Comparison of ENCODE assay signal across 10 cellular contexts in genomic region chr14:77554816-77555599, GRCh38. TPM values are rescaled to one million over a fixed set of nuclear protein-coding genes. Genes with fewer than 3 reads are reported as not detected.
DNase-seq lines count a peak whose midpoint lies in the region; ATAC-seq, FAIRE-seq and TF ChIP-seq lines count a peak whose summit lies in the region.
"Had no signal": no experiment of that assay in that cellular context is flagged by ENCODE, and none has a peak within 500 bp of the region (broad histone marks: within the 10 kb centered on the region; RNA-seq: fewer than 3 reads in every experiment).

No MANE protein-coding gene starts in this region.

- peak overlapping the region; percentile 70 to 87 for H3K27ac Mint-ChIP-seq in natural killer cell treated with Interleukin-12 subunit alpha and Interleukin-12 subunit beta and Interleukin-15 and Interleukin-18, amount 100 ng/mL, for 72 hours

- POLR2A ChIA-PET in OCI-LY7 (lab: Charles Lee) = no interaction called here

- H3K4me1 Mint-ChIP-seq in natural killer cell treated with Interleukin-12 subunit alpha and Interleukin-12 subunit beta and Interleukin-15 and Interleukin-18, amount 100 ng/mL, for 72 hours (ENCODE audit: low read depth in 2 of 2) = peaks cover 24 to 27% of the 10 kb centered on the region in 2 donors

- no peaks in the 10 kb centered on the region for H3K9me3 ChIP-seq in OCI-LY7 (ENCODE audit: low read length)

- no TSS peak for BruUV-seq in OCI-LY7 (replicated peaks; lab: Mats Ljungman, UMichigan)

- ATAC-seq in GM18498 (IDR thresholded peaks at IDR 0.05; ENCODE audit: unreplicated experiment) (peak; percentile 21), HG02852 (IDR thresholded peaks at IDR 0.05; ENCODE audit: unreplicated experiment) (peak; percentile 10), GM19397 (IDR thresholded peaks at IDR 0.05; ENCODE audit: unreplicated experiment) (no peak)
- ATAC-seq in natural killer cell treated with Interleukin-12 subunit alpha and Interleukin-12 subunit beta and Interleukin-15 and Interleukin-18, amount 100 ng/mL, for 72 hours = peak in 1 of 2 donors; percentile 32
- ATAC-seq: PC-3 had no signal

- peak overlapping the region; percentile 49 for H3K4me3 Mint-ChIP-seq in natural killer cell treated with Interleukin-12 subunit alpha and Interleukin-12 subunit beta and Interleukin-15 and Interleukin-18, amount 100 ng/mL, for 72 hours

- H2AFZ ChIP-seq in OCI-LY7 (ENCODE audit: low read length) = no peak overlapping the region

- no peaks in the 10 kb centered on the region for H3K9me2 ChIP-seq in OCI-LY7 (ENCODE audit: insufficient read depth, low read length)

- H3K4me3 ChIP-seq in OCI-LY7 (ENCODE audit: low read depth, low read length, poor library complexity, severe bottlenecking) = no peak overlapping the region

- no peaks in the 10 kb centered on the region for H3K79me2 ChIP-seq in OCI-LY7 (ENCODE audit: insufficient read depth, low read depth, low read length)

- H3K4me2 ChIP-seq in OCI-LY7 (ENCODE audit: low read length) = no peak overlapping the region

- TF ChIP-seq CTCF in OCI-LY7 (conservative IDR thresholded peaks at IDR 0.05; ENCODE audit: low read length) = no peak

- no peaks in the 10 kb centered on the region for H3K4me1 ChIP-seq in OCI-LY7 (ENCODE audit: insufficient read depth, low read length, poor library complexity, severe bottlenecking)

- no peaks in the 10 kb centered on the region for H3K9me3 Mint-ChIP-seq in natural killer cell treated with Interleukin-12 subunit alpha and Interleukin-12 subunit beta and Interleukin-15 and Interleukin-18, amount 100 ng/mL, for 72 hours

- no peaks in the 10 kb centered on the region for H3K27me3 Mint-ChIP-seq in natural killer cell treated with Interleukin-12 subunit alpha and Interleukin-12 subunit beta and Interleukin-15 and Interleukin-18, amount 100 ng/mL, for 72 hours

- peaks cover 88% of the 10 kb centered on the region for H3K36me3 ChIP-seq in OCI-LY7 (ENCODE audit: insufficient read depth, low read length)

- CTCF ChIA-PET in OCI-LY7 (lab: Charles Lee; ENCODE audit: unreplicated experiment) = interaction anchor here (0.5 kb wide), 1 partner anchor 260 kb away, joined by 3 read pairs; no protein-coding TSS in a partner anchor

- peak overlapping the region; percentile 92 for H3K27ac ChIP-seq in angular gyrus (ENCODE audit: low read depth, low read length)
- no peak overlapping the region for H3K27ac ChIP-seq in OCI-LY7 (ENCODE audit: low read depth, low read length, poor library complexity, severe bottlenecking)

- H4K20me1 ChIP-seq in OCI-LY7 (ENCODE audit: insufficient read depth, low read length) = 0 out of 2 replicates have a peak, but pooled peaks cover 2% of the 10 kb centered on the region

- intact Hi-C loops in OCI-LY7 (cut with micrococcal nuclease; ENCODE audit: unreplicated experiment) = loop anchor here (5.0 kb wide), 2 partner anchors 253 to 403 kb away; no protein-coding TSS in a partner anchor

- DNase-seq in natural killer cell treated with Interleukin-12 subunit alpha and Interleukin-12 subunit beta and Interleukin-15 and Interleukin-18, amount 100 ng/mL, for 72 hours (ENCODE audit: low spot score) = no peak
- DNase-seq in OCI-LY7 (ENCODE audit: low spot score) (no peak), EL (no peak), HTR-8/SVneo (ENCODE audit: insufficient read length, low spot score) (no peak)
- DNase-seq: PC-3 had no signal

- peaks cover 8% of the 10 kb centered on the region for H3K36me3 Mint-ChIP-seq in natural killer cell treated with Interleukin-12 subunit alpha and Interleukin-12 subunit beta and Interleukin-15 and Interleukin-18, amount 100 ng/mL, for 72 hours

- no peak for FAIRE-seq in HTR-8/SVneo (lab: Jason Lieb, UNC)

RNA-seq across cellular contexts. Expression of gene ISM2, which starts 56.4 kb away (rescaled TPM):
- under 1 TPM; 0.14 to 0.36 TPM for total RNA-seq in natural killer cell treated with Interleukin-12 subunit alpha and Interleukin-12 subunit beta and Interleukin-15 and Interleukin-18, amount 100 ng/mL, for 72 hours
- total RNA-seq in OCI-LY7 (2014; rRNA removed; shearing (Covaris generic)) = not detected in 2 replicates
- total RNA-seq in OCI-LY7 (2022) = not detected in 2 replicates
- total RNA-seq: urinary bladder had no signal
